ENCODE assay signal across 11 cellular contexts in the genomic region with DNA sequence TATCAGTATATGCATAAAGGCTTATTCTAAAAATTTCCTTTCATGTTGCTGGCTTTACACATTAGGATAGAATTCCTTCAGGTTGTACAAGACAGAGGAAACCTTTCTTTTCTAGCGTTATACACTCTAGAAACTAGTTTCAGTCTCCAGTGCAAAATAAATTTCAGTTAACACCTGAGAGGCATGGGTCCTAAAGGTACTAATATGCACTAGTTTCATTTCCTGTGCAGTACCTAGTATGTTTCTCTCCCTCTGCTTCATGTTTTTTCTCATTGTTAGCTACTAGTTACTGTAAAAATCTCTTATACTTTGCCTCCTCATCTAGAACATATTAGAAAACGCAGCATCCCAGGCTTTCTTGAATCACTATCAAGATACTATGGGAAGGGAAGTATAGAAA.
A peak's percentile ranks its signal among the peaks of the same experiment; 100 is the strongest.
DNase-seq lines count a peak whose midpoint lies in the region; ATAC-seq, FAIRE-seq and TF ChIP-seq lines count a peak whose summit lies in the region.
"Had no signal": no experiment of that assay in that cellular context is flagged by ENCODE, and none has a peak within 500 bp of the region (broad histone marks: within the 10 kb centered on the region; RNA-seq: fewer than 3 reads in every experiment).

No MANE protein-coding gene starts in this region.

- POLR2A ChIA-PET in HEK293T (lab: Yijun Ruan, JAX), result no interaction called here

- peak; percentile 86 for FAIRE-seq in GM19239 (lab: Jason Lieb, UNC)
- FAIRE-seq: keratinocyte had no signal

- CTCF ChIA-PET in HEK293T (lab: Yijun Ruan, JAX), result no interaction called here

- ATAC-seq in HG02610 (IDR thresholded peaks at IDR 0.05; ENCODE audit: unreplicated experiment) (peak; percentile 42), HG03354 (IDR thresholded peaks at IDR 0.05; ENCODE audit: poor library complexity, severe bottlenecking, unreplicated experiment) (peak; percentile 61)

- no peak for DNase-seq in GM19239 (ENCODE audit: insufficient read length, low spot score)
- DNase-seq in NCI-H128 (lab: John Stamatoyannopoulos, UW; ENCODE audit: unreplicated experiment), result no peak
- DNase-seq in HEK293T (ENCODE audit: extremely low spot score), result no peak
- no peak for DNase-seq in amniotic stem cell (lab: John Stamatoyannopoulos, UW)
- DNase-seq in DMS53 treated with DMSO at 0.1 percent for 48 hours (lab: John Stamatoyannopoulos, UW; ENCODE audit: unreplicated experiment), result no peak
- DNase-seq: activated T-cell treated with anti-CD3 and anti-CD28 coated beads, Interleukin-2, amount 50 U/mL, for 1 hour; dorsolateral prefrontal cortex; foreskin melanocyte had no signal

TF ChIP-seq in HEK293T, 16 proteins besides CTCF, POLR2A, EP300 and RAD21:
- no peak for TF ChIP-seq FOXM1 (IDR thresholded peaks at IDR 0.05; ENCODE audit: borderline replicate concordance)
